ENCODE assay signal across 21 cellular contexts in genomic region chr7:1285556-1286301, GRCh38. TPM values are rescaled to one million over a fixed set of nuclear protein-coding genes. Genes with fewer than 3 reads are reported as not detected.
A peak's percentile ranks its signal among the peaks of the same experiment; 100 is the strongest.
DNase-seq lines count a peak whose midpoint lies in the region; ATAC-seq and TF ChIP-seq lines count a peak whose summit lies in the region.
"Had no signal": no experiment of that assay in that cellular context is flagged by ENCODE, and none has a peak within 500 bp of the region (broad histone marks: within the 10 kb centered on the region; RNA-seq: fewer than 3 reads in every experiment).

No MANE protein-coding gene starts in this region.

- no peak for TF ChIP-seq CTCF in right atrium auricular region (IDR thresholded peaks at IDR 0.05)
- no peak for TF ChIP-seq CTCF in chondrocyte (IDR thresholded peaks at IDR 0.05)
- TF ChIP-seq CTCF in lower lobe of right lung (IDR thresholded peaks at IDR 0.05) = no peak

- no peak overlapping the region for H3K4me3 Mint-ChIP-seq in chondrocyte (ENCODE audit: unreplicated experiment)
- no peak overlapping the region for H3K4me3 Mint-ChIP-seq in stimulated activated memory B cell treated with anti-CD40 and anti-IgM and Interleukin-4, amounts not matched to agents 10 μg/mL and 1 μg/mL and 100 μg/mL, for 72 hours
- H3K4me3 Mint-ChIP-seq: CD4-positive, CD25-positive, alpha-beta regulatory T cell had no signal

- no peaks in the 10 kb centered on the region for H3K36me3 ChIP-seq in right atrium auricular region
- H3K36me3 ChIP-seq in lower lobe of right lung = no peaks in the 10 kb centered on the region
- H3K36me3 ChIP-seq: SJCRH30 had no signal

- no peaks in the 10 kb centered on the region for H3K4me1 Mint-ChIP-seq in chondrocyte (ENCODE audit: low read depth)
- peaks cover 6% of the 10 kb centered on the region for H3K4me1 Mint-ChIP-seq in stimulated activated memory B cell treated with anti-CD40 and anti-IgM and Interleukin-4, amounts not matched to agents 10 μg/mL and 1 μg/mL and 100 μg/mL, for 72 hours

- H3K9me3 Mint-ChIP-seq in chondrocyte (ENCODE audit: low read depth) = no peaks in the 10 kb centered on the region
- H3K9me3 Mint-ChIP-seq in stimulated activated memory B cell treated with anti-CD40 and anti-IgM and Interleukin-4, amounts not matched to agents 10 μg/mL and 1 μg/mL and 100 μg/mL, for 72 hours = no peaks in the 10 kb centered on the region
- H3K9me3 Mint-ChIP-seq: CD4-positive, CD25-positive, alpha-beta regulatory T cell had no signal

- intact Hi-C loops in Right ventricle myocardium inferior (cut with DNase I) (no loop called here), lower lobe of right lung (cut with DNase I) (no loop called here)

- H3K4me3 ChIP-seq in right atrium auricular region (no peak overlapping the region), lower lobe of right lung (no peak overlapping the region)
- H3K4me3 ChIP-seq: GM23248, SJCRH30 had no signal

- H3K27me3 ChIP-seq in right atrium auricular region (no peaks in the 10 kb centered on the region), lower lobe of right lung (ENCODE audit: low read depth) (peaks cover 48% of the 10 kb centered on the region)
- H3K27me3 ChIP-seq: SJCRH30 had no signal

- H3K4me1 ChIP-seq in right atrium auricular region (peaks cover 0 to 13% of the 10 kb centered on the region in 2 donors), lower lobe of right lung (peaks cover 9% of the 10 kb centered on the region)
- H3K4me1 ChIP-seq: SJCRH30 had no signal

- DNase-seq in Right ventricle myocardium inferior (ENCODE audit: missing footprints) = peak; percentile 33
- DNase-seq in right atrium auricular region (ENCODE audit: low spot score) = no peak
- peak; percentile 80 for DNase-seq in chondrocyte (ENCODE audit: low spot score)
- peak; percentile 9 for DNase-seq in lower lobe of right lung
- DNase-seq in NCI-H1092 (lab: John Stamatoyannopoulos, UW) = no peak
- DNase-seq: CD4-positive, CD25-positive, alpha-beta regulatory T cell; GM23248; H7; Karpas-422; NCI-H1092 treated with DMSO at 0.1 percent for 48 hours; NCI-H1436; NCI-H187; NCI-H2081 treated with DMSO at 0.1 percent for 48 hours; NCI-H446; NCI-H524 treated with DMSO at 0.1 percent for 48 hours; NCI-H774; SJCRH30 had no signal

- H3K27me3 Mint-ChIP-seq in chondrocyte (ENCODE audit: low read depth) = peaks cover 9% of the 10 kb centered on the region
- peaks cover 44% of the 10 kb centered on the region for H3K27me3 Mint-ChIP-seq in stimulated activated memory B cell treated with anti-CD40 and anti-IgM and Interleukin-4, amounts not matched to agents 10 μg/mL and 1 μg/mL and 100 μg/mL, for 72 hours

- H3K9me3 ChIP-seq in right atrium auricular region = no peaks in the 10 kb centered on the region
- H3K9me3 ChIP-seq in lower lobe of right lung = no peaks in the 10 kb centered on the region
- H3K9me3 ChIP-seq: SJCRH30 had no signal

- H3K27ac ChIP-seq in right atrium auricular region = no peak overlapping the region
- H3K27ac ChIP-seq in lower lobe of right lung = no peak overlapping the region
- H3K27ac ChIP-seq: GM23248, SJCRH30 had no signal

- no peak for ATAC-seq in Right ventricle myocardium inferior
- ATAC-seq in lower lobe of right lung = no peak
- ATAC-seq in stimulated activated memory B cell treated with anti-CD40 and anti-IgM and Interleukin-4, amounts not matched to agents 10 μg/mL and 1 μg/mL and 100 μg/mL, for 72 hours = peak; percentile 25
- no peak for ATAC-seq in GM18511 (IDR thresholded peaks at IDR 0.05; ENCODE audit: unreplicated experiment)

- no peaks in the 10 kb centered on the region for H3K36me3 Mint-ChIP-seq in chondrocyte (ENCODE audit: low read depth)
- H3K36me3 Mint-ChIP-seq in stimulated activated memory B cell treated with anti-CD40 and anti-IgM and Interleukin-4, amounts not matched to agents 10 μg/mL and 1 μg/mL and 100 μg/mL, for 72 hours = no peaks in the 10 kb centered on the region
- H3K36me3 Mint-ChIP-seq: CD4-positive, CD25-positive, alpha-beta regulatory T cell had no signal

- H3K27ac Mint-ChIP-seq in chondrocyte (ENCODE audit: unreplicated experiment) = no peak overlapping the region
- H3K27ac Mint-ChIP-seq in stimulated activated memory B cell treated with anti-CD40 and anti-IgM and Interleukin-4, amounts not matched to agents 10 μg/mL and 1 μg/mL and 100 μg/mL, for 72 hours = no peak overlapping the region
- H3K27ac Mint-ChIP-seq: CD4-positive, CD25-positive, alpha-beta regulatory T cell had no signal

RNA-seq across cellular contexts. Expression of gene UNCX, which starts 53.1 kb away (rescaled TPM):
- total RNA-seq in Right ventricle myocardium inferior (not detected), right atrium auricular region (not detected), chondrocyte (not detected in 3 replicates), lower lobe of right lung (not detected)
- total RNA-seq: A172; CD4-positive, CD25-positive, alpha-beta regulatory T cell; GM23248; H7; HT-29 had no signal

Comparison
In these comparisons a context has a peak if more than half of its experiments do, and no peak if none do; other contexts are left out.
1. DNase-seq: peak in Right ventricle myocardium inferior (single experiment), chondrocyte (single experiment) and lower lobe of right lung (single experiment); none in right atrium auricular region (single experiment) and NCI-H1092 (single experiment).